ENCODE assay signal across 21 cellular contexts in genomic region chr10:74957199-74958084, GRCh38.
DNase-seq lines count a peak whose midpoint lies in the region; ATAC-seq, FAIRE-seq and TF ChIP-seq lines count a peak whose summit lies in the region.
"Had no signal": no experiment of that assay in that cellular context is flagged by ENCODE, and none has a peak within 500 bp of the region (broad histone marks: within the 10 kb centered on the region; RNA-seq: fewer than 3 reads in every experiment).

No MANE protein-coding gene starts in this region.

- TF ChIP-seq CTCF in D721Med (IDR thresholded peaks at IDR 0.05; ENCODE audit: insufficient read depth, missing control alignments) = no peak
- no peak for TF ChIP-seq CTCF in mesothelial cell of epicardium (IDR thresholded peaks at IDR 0.05; ENCODE audit: unreplicated experiment)
- no peak for TF ChIP-seq CTCF in GM13976 (IDR thresholded peaks at IDR 0.05; ENCODE audit: borderline replicate concordance, control extremely low read depth, extremely low read depth, insufficient read depth, missing control alignments)

- H3K4me1 Mint-ChIP-seq in mesothelial cell of epicardium = peaks cover 80% of the 10 kb centered on the region

- peak overlapping the region; percentile 6 for H3K4me3 ChIP-seq in endocrine pancreas (ENCODE audit: control insufficient read depth, insufficient read depth, low read length)
- H3K4me3 ChIP-seq: colonic mucosa, gastroesophageal sphincter, left lung had no signal

- peak; percentile 16 for FAIRE-seq in D721Med (lab: Jason Lieb, UNC)

- H3K4me3 Mint-ChIP-seq in mesothelial cell of epicardium = peak overlapping the region; percentile 44
- H3K4me3 Mint-ChIP-seq: CD8-positive, alpha-beta T cell; T-helper 1 cell treated with Interleukin-12 subunit alpha and Interleukin-12 subunit beta and Interleukin-4 antibody, amounts not matched to agents 30 μg/mL and 1 μg/mL, for 36 hours had no signal

- no peaks in the 10 kb centered on the region for H3K27me3 Mint-ChIP-seq in mesothelial cell of epicardium (ENCODE audit: low read depth)

- in situ Hi-C loops in GM13976 (cut with MboI; ENCODE audit: low sequenced_read_pairs, unreplicated experiment) = no loop called here

- no peak for ATAC-seq in HG02571 (IDR thresholded peaks at IDR 0.05; ENCODE audit: unreplicated experiment)
- ATAC-seq: CD8-positive, alpha-beta T cell; gastroesophageal sphincter; left lung had no signal

- H3K36me3 Mint-ChIP-seq in mesothelial cell of epicardium = peaks cover 13% of the 10 kb centered on the region

- H3K36me3 ChIP-seq in endocrine pancreas (ENCODE audit: control insufficient read depth, insufficient read depth, low read length) = no peaks in the 10 kb centered on the region
- H3K36me3 ChIP-seq: colonic mucosa, gastroesophageal sphincter, left lung had no signal

- DNase-seq in D721Med (ENCODE audit: insufficient read length, low spot score) (no peak), SK-N-DZ (ENCODE audit: low spot score) (peak; percentile 43), mesothelial cell of epicardium (ENCODE audit: low spot score in 2 of 2, unreplicated experiment in 2 of 2) (no peak), GM13976 (ENCODE audit: low spot score) (no peak)
- DNase-seq in stimulated activated CD4-positive, alpha-beta T cell treated with anti-CD3 and anti-CD28 coated beads, Interleukin-1b, Interleukin-23, amount 100 ng/mL, for 48 hours = no peak
- DNase-seq: activated CD4-positive, alpha-beta T cell treated with anti-CD3 and anti-CD28 coated beads, Interleukin-2, amount 50 U/mL, for 48 hours; activated gamma-delta T cell treated with Interleukin-2 at 50 U/mL for 16 hours; aorta; CD8-positive, alpha-beta T cell; colonic mucosa; DND-41; Kasumi-1; left lung; NCI-H1092 treated with DMSO at 0.1 percent for 48 hours; NCI-H2107; nucleus accumbens; SHP77 treated with DMSO at 0.1 percent for 48 hours had no signal

- H3K9me3 Mint-ChIP-seq in mesothelial cell of epicardium = peaks cover 5% of the 10 kb centered on the region
- H3K9me3 Mint-ChIP-seq: CD8-positive, alpha-beta T cell; T-helper 1 cell treated with Interleukin-12 subunit alpha and Interleukin-12 subunit beta and Interleukin-4 antibody, amounts not matched to agents 30 μg/mL and 1 μg/mL, for 36 hours had no signal

- H3K27me3 ChIP-seq in endocrine pancreas (ENCODE audit: control insufficient read depth, insufficient read depth, low read length) = no peaks in the 10 kb centered on the region
- H3K27me3 ChIP-seq: colonic mucosa, gastroesophageal sphincter, left lung had no signal

- no peaks in the 10 kb centered on the region for H3K9me3 ChIP-seq in endocrine pancreas (ENCODE audit: control insufficient read depth, low read length)
- H3K9me3 ChIP-seq: colonic mucosa, gastroesophageal sphincter, left lung had no signal

- peak overlapping the region; percentile 90 for H3K27ac Mint-ChIP-seq in mesothelial cell of epicardium
- H3K27ac Mint-ChIP-seq: T-helper 1 cell treated with Interleukin-12 subunit alpha and Interleukin-12 subunit beta and Interleukin-4 antibody, amounts not matched to agents 30 μg/mL and 1 μg/mL, for 36 hours had no signal

- H3K4me1 ChIP-seq in endocrine pancreas (ENCODE audit: control insufficient read depth, insufficient read depth, low read length) = peaks cover 6% of the 10 kb centered on the region
- H3K4me1 ChIP-seq: colonic mucosa, left lung had no signal

- H3K9ac ChIP-seq in endocrine pancreas (ENCODE audit: control insufficient read depth, insufficient read depth, low read length) = no peak overlapping the region
